Comparison of ENCODE assay signal across 7 cellular contexts in the genomic region with DNA sequence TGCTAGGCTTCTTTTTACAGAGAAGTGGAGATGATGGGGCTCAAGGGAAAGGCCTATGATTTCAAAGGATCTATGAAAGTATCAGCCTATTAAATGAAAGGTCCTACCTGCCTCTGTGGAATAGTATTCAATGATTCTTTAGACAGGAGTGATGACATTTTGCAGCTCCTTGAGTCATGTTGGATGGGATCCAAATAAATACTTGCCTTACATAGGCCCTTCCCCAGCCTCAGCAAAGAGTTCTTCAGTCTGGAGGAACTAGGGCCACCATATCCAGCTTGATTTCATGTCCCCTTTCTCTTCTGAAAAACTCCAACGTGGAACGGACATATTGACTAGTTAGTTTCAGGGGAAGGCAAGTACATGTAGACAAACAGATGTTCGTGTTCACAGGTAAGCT.
A peak's percentile ranks its signal among the peaks of the same experiment; 100 is the strongest.
DNase-seq lines count a peak whose midpoint lies in the region; ATAC-seq and TF ChIP-seq lines count a peak whose summit lies in the region.
"Not testable (repeated sequence)": the region's sequence is repeated elsewhere in the genome, so short reads cannot be mapped to it uniquely, and the experiment has no call there.

No MANE protein-coding gene starts in this region.

- H3K4ac ChIP-seq in IMR-90 (ENCODE audit: low read depth, low read length), result not testable (repeated sequence)

- ATAC-seq in IMR-90 (ENCODE audit: low read depth), result peak; percentile 53
- 0 out of 2 replicates have a peak, but pooled peaks have one; percentile 18 for ATAC-seq in PC-3
- peak; percentile 71 for ATAC-seq in RWPE2 (ENCODE audit: low read depth)
- peak; percentile 78 for ATAC-seq in SK-N-SH treated with all-trans-retinoic acid at 6 μM for 48 hours
- peak; percentile 41 for ATAC-seq in esophagus mucosa
- peak; percentile 56 for ATAC-seq in foreskin keratinocyte
- peak in 3 of 4 donors; percentile 53 to 73 (median 70) for ATAC-seq in psoas muscle

- H3K27me3 ChIP-seq in IMR-90 (ENCODE audit: control insufficient read depth, insufficient read depth, low read length); PC-3 (ENCODE audit: low read length); RWPE2 (ENCODE audit: insufficient read depth, poor library complexity, severe bottlenecking); foreskin keratinocyte; psoas muscle (ENCODE audit: insufficient read depth in 3 of 3, low read length in 2 of 3): not testable (repeated sequence)

- not testable (repeated sequence) for H2AFZ ChIP-seq in IMR-90 (replicated peaks; ENCODE audit: low read length, poor library complexity); PC-3 (ENCODE audit: low read length)

- TF ChIP-seq CTCF in IMR-90 (conservative IDR thresholded peaks at IDR 0.05; ENCODE audit: low read depth, low read length); PC-3 (conservative IDR thresholded peaks at IDR 0.05; ENCODE audit: low read depth, low read length); RWPE2 (IDR thresholded peaks at IDR 0.05; ENCODE audit: poor library complexity, severe bottlenecking); foreskin keratinocyte (conservative IDR thresholded peaks at IDR 0.05); psoas muscle (IDR thresholded peaks at IDR 0.05): not testable (repeated sequence)

- H3K18ac ChIP-seq in IMR-90 (ENCODE audit: low read depth, low read length), result not testable (repeated sequence)

- H3K4me3 ChIP-seq in IMR-90 (ENCODE audit: insufficient read depth, low read depth, low read length); PC-3 (ENCODE audit: low read length); RWPE2 (ENCODE audit: severe bottlenecking); psoas muscle: not testable (repeated sequence)

- H2BK20ac ChIP-seq in IMR-90 (ENCODE audit: low read depth, low read length), result not testable (repeated sequence)

- WGBS in IMR-90 (ENCODE audit: extremely low coverage in 2 of 2, insufficient read length in 1 of 2), 2 experiments, result no CpG with 5 or more reads among the region's 3 CpGs
- WGBS in psoas muscle, 3 donors, result 76 to 78% (median 78%) methylated on average over 3 of the region's 3 CpGs

- H3K9me2 ChIP-seq in PC-3 (replicated peaks; ENCODE audit: low read length), result not testable (repeated sequence)

- H3K9me3 ChIP-seq in IMR-90 (ENCODE audit: control insufficient read depth, insufficient read depth, low read length); PC-3 (ENCODE audit: low read length); RWPE2 (ENCODE audit: severe bottlenecking); psoas muscle: not testable (repeated sequence)

- not testable (repeated sequence) for H3K27ac ChIP-seq in IMR-90 (ENCODE audit: insufficient read depth, low read length); PC-3 (ENCODE audit: low read length); RWPE2 (ENCODE audit: poor library complexity, severe bottlenecking); foreskin keratinocyte; psoas muscle

- not testable (repeated sequence) for H2BK120ac ChIP-seq in IMR-90 (ENCODE audit: low read depth, low read length)

- not testable (repeated sequence) for H4K91ac ChIP-seq in IMR-90 (ENCODE audit: insufficient read depth, low read depth, low read length)

- not testable (repeated sequence) for TF ChIP-seq RAD21 in IMR-90 (IDR thresholded peaks at IDR 0.05; ENCODE audit: low read length)

- H3F3A ChIP-seq in PC-3 (ENCODE audit: low read length, unreplicated experiment), result not testable (repeated sequence)

- not testable (repeated sequence) for H3K79me1 ChIP-seq in IMR-90 (ENCODE audit: low read depth in 1 of 2, low read length in 2 of 2)

- CTCF ChIA-PET in IMR-90 (lab: Yijun Ruan, JAX); PC-3 (lab: Charles Lee): not testable (repeated sequence)

- H3K14ac ChIP-seq in IMR-90 (replicated peaks; ENCODE audit: low read depth, low read length), result not testable (repeated sequence)

- dilution Hi-C loops in IMR-90 (cut with HindIII; ENCODE audit: low sequenced_read_pairs, unreplicated experiment), result not testable (repeated sequence)

- not testable (repeated sequence) for H3K79me2 ChIP-seq in PC-3 (ENCODE audit: low read length)

- not testable (repeated sequence) for H3K56ac ChIP-seq in IMR-90 (ENCODE audit: extremely low read depth, insufficient read depth, low read length)

- not testable (repeated sequence) for H3K36me3 ChIP-seq in IMR-90 (ENCODE audit: control insufficient read depth, insufficient read depth, low read length); PC-3 (ENCODE audit: low read depth, low read length); RWPE2 (ENCODE audit: low read depth)
- peaks cover 0 to 28% of the 10 kb centered on the region in 2 donors for H3K36me3 ChIP-seq in psoas muscle (ENCODE audit: insufficient read depth in 1 of 2, low read depth in 1 of 2)

- not testable (repeated sequence) for H3K4me1 ChIP-seq in IMR-90 (ENCODE audit: control insufficient read depth, insufficient read depth, low read length); PC-3 (ENCODE audit: insufficient read depth, low read length); RWPE2 (ENCODE audit: insufficient read depth, poor library complexity, severe bottlenecking); foreskin keratinocyte; psoas muscle

- not testable (repeated sequence) for H3K9ac ChIP-seq in IMR-90 (ENCODE audit: low read depth, low read length); PC-3 (ENCODE audit: low read length)

- POLR2A ChIA-PET in IMR-90 (lab: Charles Lee; ENCODE audit: unreplicated experiment); PC-3 (lab: Charles Lee; ENCODE audit: unreplicated experiment): not testable (repeated sequence)

- H4K8ac ChIP-seq in IMR-90 (ENCODE audit: low read depth in 2 of 2, low read length in 2 of 2), result not testable (repeated sequence)

- not testable (repeated sequence) for TF ChIP-seq POLR2A in IMR-90 (IDR thresholded peaks at IDR 0.05; ENCODE audit: low read depth, low read length)

- not testable (repeated sequence) for H3K9me1 ChIP-seq in IMR-90 (ENCODE audit: insufficient read depth, low read length)

- H2AK9ac ChIP-seq in IMR-90 (replicated peaks; ENCODE audit: low read depth, low read length, poor library complexity), result not testable (repeated sequence)

- not testable (repeated sequence) for H2AK5ac ChIP-seq in IMR-90 (ENCODE audit: low read depth, low read length)

- BruUV-seq in IMR-90 (replicated peaks; lab: Mats Ljungman, UMichigan); PC-3 (replicated peaks; lab: Mats Ljungman, UMichigan): not testable (repeated sequence)

- in situ Hi-C loops in IMR-90 (cut with MboI; ENCODE audit: low sequenced_read_pairs), result not testable (repeated sequence)

- intact Hi-C loops in IMR-90 (cut with micrococcal nuclease); PC-3 (cut with micrococcal nuclease); psoas muscle (cut with DNase I): not testable (repeated sequence)

- H4K20me1 ChIP-seq in IMR-90 (ENCODE audit: insufficient read depth, low read length); PC-3 (ENCODE audit: low read length): not testable (repeated sequence)

- not testable (repeated sequence) for H3K23ac ChIP-seq in IMR-90 (ENCODE audit: low read depth, low read length)

- not testable (repeated sequence) for H2BK15ac ChIP-seq in IMR-90 (ENCODE audit: low read depth, low read length)

- not testable (repeated sequence) for DNase-seq in IMR-90; PC-3; RWPE2 (ENCODE audit: low spot score); foreskin keratinocyte; psoas muscle

- H3K4me2 ChIP-seq in IMR-90 (ENCODE audit: low read depth, low read length); PC-3 (ENCODE audit: low read length): not testable (repeated sequence)

- not testable (repeated sequence) for H2BK5ac ChIP-seq in IMR-90 (ENCODE audit: low read depth, low read length, poor library complexity, severe bottlenecking)

- not testable (repeated sequence) for H4K5ac ChIP-seq in IMR-90 (ENCODE audit: low read depth, low read length)

Comparison
In these comparisons a context has a peak if more than half of its experiments do, and no peak if none do; other contexts are left out.
1. ATAC-seq: peak in every context shown above with its lines; median percentile 78 in SK-N-SH treated with all-trans-retinoic acid at 6 μM for 48 hours; 71 in RWPE2; 70 in psoas muscle; 56 in foreskin keratinocyte; 53 in IMR-90; 41 in esophagus mucosa; 18 in PC-3.